8 cellular contexts compared by ENCODE assay signal in genomic region chr4:7043521-7044414, GRCh38. TPM values are rescaled to one million over a fixed set of nuclear protein-coding genes. Genes with fewer than 3 reads are reported as not detected.
DNase-seq lines count a peak whose midpoint lies in the region; ATAC-seq and TF ChIP-seq lines count a peak whose summit lies in the region.

No MANE protein-coding gene starts in this region.

- H3K27ac ChIP-seq in OCI-LY3 (ENCODE audit: low read length) (peak overlapping the region; percentile 59), fibroblast of lung (ENCODE audit: insufficient read depth, low read length) (peak overlapping the region; percentile 77), vagina (peak overlapping the region; percentile 82)

- H3K4me2 ChIP-seq in OCI-LY3 (ENCODE audit: low read length) = peak overlapping the region; percentile 83
- peak overlapping the region; percentile 74 for H3K4me2 ChIP-seq in fibroblast of lung (ENCODE audit: extremely low read depth, insufficient read depth, low read length)

- intact Hi-C loops in vagina (cut with DNase I) = loop anchor here (2.0 kb wide), 1 partner anchor 25 kb away; the partner anchor contains the start of gene GRPEL1

- H3K4me3 ChIP-seq in OCI-LY3 (ENCODE audit: low read length) (peak overlapping the region; percentile 99), fibroblast of lung (replicated peaks in 1 of 4; ENCODE audit: control extremely low read depth in 1 of 4, insufficient read depth in 1 of 4, low read depth in 3 of 4, low read length in 4 of 4) (peak overlapping the region; percentile 70 to 91 (median 88)), vagina (peak overlapping the region; percentile 82 to 100)

- peaks cover 10% of the 10 kb centered on the region for H3K36me3 ChIP-seq in OCI-LY3 (replicated peaks; ENCODE audit: low read depth, low read length)
- no peaks in the 10 kb centered on the region for H3K36me3 ChIP-seq in fibroblast of lung (ENCODE audit: control insufficient read depth, insufficient read depth, low read length)
- H3K36me3 ChIP-seq in vagina = no peaks in the 10 kb centered on the region

- H3K9me3 ChIP-seq in OCI-LY3 (ENCODE audit: insufficient read depth, low read length) (no peaks in the 10 kb centered on the region), fibroblast of lung (ENCODE audit: control insufficient read depth, insufficient read depth, low read depth, low read length) (no peaks in the 10 kb centered on the region), vagina (no peaks in the 10 kb centered on the region)

- ATAC-seq in HG02759 (IDR thresholded peaks at IDR 0.05; ENCODE audit: unreplicated experiment) (peak; percentile 30), omental fat pad (ENCODE audit: low FRiP score) (peak; percentile 13)

- peak; percentile 56 for DNase-seq in DMS 273 (lab: John Stamatoyannopoulos, UW; ENCODE audit: unreplicated experiment)
- DNase-seq in DMS 273 treated with DMSO at 0.1 percent for 48 hours (lab: John Stamatoyannopoulos, UW) = no peak
- peak; percentile 33 for DNase-seq in activated T-helper 1 cell treated with Interleukin-2 at 50 U/mL for 16 hours (ENCODE audit: low read depth)
- DNase-seq in fibroblast of lung (ENCODE audit: low read depth in 2 of 2) = peak; percentile 46 to 48
- DNase-seq in omental fat pad (ENCODE audit: low spot score) = no peak
- no peak for DNase-seq in vagina (ENCODE audit: extremely low spot score in 2 of 2)

- peaks cover 52% of the 10 kb centered on the region for H3K79me2 ChIP-seq in OCI-LY3 (ENCODE audit: low read length)
- peaks cover 46% of the 10 kb centered on the region for H3K79me2 ChIP-seq in fibroblast of lung (ENCODE audit: control insufficient read depth, insufficient read depth, low read length)

- H3K4me1 ChIP-seq in OCI-LY3 (ENCODE audit: low read length) (peaks cover 22% of the 10 kb centered on the region), fibroblast of lung (ENCODE audit: control insufficient read depth, extremely low read depth, insufficient read depth, low read length) (peaks cover 12% of the 10 kb centered on the region), vagina (peaks cover 57% of the 10 kb centered on the region)

- TF ChIP-seq POLR2A in vagina (IDR thresholded peaks at IDR 0.05) = no peak

- peak overlapping the region; percentile 90 for H2AFZ ChIP-seq in OCI-LY3 (ENCODE audit: low read depth, low read length)
- H2AFZ ChIP-seq in fibroblast of lung (ENCODE audit: low read length) = peak overlapping the region; percentile 80

- TF ChIP-seq CTCF in OCI-LY3 (IDR thresholded peaks at IDR 0.05; ENCODE audit: low read depth, low read length) (no peak), fibroblast of lung (conservative IDR thresholded peaks at IDR 0.05 in 1 of 2, IDR thresholded peaks at IDR 0.05 in 1 of 2; ENCODE audit: low read depth in 1 of 2, low read length in 2 of 2) (no peak), omental fat pad (IDR thresholded peaks at IDR 0.05) (no peak), vagina (IDR thresholded peaks at IDR 0.05) (no peak)

- H3K9ac ChIP-seq in OCI-LY3 (ENCODE audit: low read length) (peak overlapping the region; percentile 97), fibroblast of lung (ENCODE audit: insufficient read depth, low read length) (peak overlapping the region; percentile 90)

- H3K27me3 ChIP-seq in OCI-LY3 (ENCODE audit: low read depth, low read length) (no peaks in the 10 kb centered on the region), fibroblast of lung (ENCODE audit: control insufficient read depth, insufficient read depth, low read length) (no peaks in the 10 kb centered on the region), vagina (no peaks in the 10 kb centered on the region)

- H4K20me1 ChIP-seq in OCI-LY3 (ENCODE audit: insufficient read depth, low read length) (peaks cover 34% of the 10 kb centered on the region), fibroblast of lung (ENCODE audit: control insufficient read depth, extremely low read depth, insufficient read depth, low read length) (no peaks in the 10 kb centered on the region)

RNA-seq across cellular contexts. Expression of gene TADA2B, which starts 0.6 kb away (rescaled TPM):
- total RNA-seq in fibroblast of lung (10.0 and 12.6 TPM in 2 replicates), omental fat pad (10 to 100 TPM; 12.2 to 20.5 (median 16.5) TPM), vagina (12.0 TPM)
- 8.0 and 8.5 TPM in 2 replicates for polyA plus RNA-seq in fibroblast of lung
- 11.4 and 12.8 TPM in 2 replicates for polyA plus RNA-seq in fibroblast of lung (2012)
- polyA minus RNA-seq in fibroblast of lung (ENCODE audit: low replicate concordance) = 8.7 and 10.4 TPM in 2 replicates

RNA-seq across cellular contexts. Expression of gene GRPEL1, which starts 24.1 kb away (rescaled TPM):
- total RNA-seq in fibroblast of lung (16.3 and 20.8 TPM in 2 replicates), omental fat pad (10 to 100 TPM; 25.4 to 62.1 (median 33.8) TPM), vagina (11.0 TPM)
- 42.7 and 49.1 TPM in 2 replicates for polyA plus RNA-seq in fibroblast of lung
- 39.1 and 45.2 TPM in 2 replicates for polyA plus RNA-seq in fibroblast of lung (2012)
- 6.6 and 6.7 TPM in 2 replicates for polyA minus RNA-seq in fibroblast of lung (ENCODE audit: low replicate concordance)

Comparison
In these comparisons a context has a peak if more than half of its experiments do, and no peak if none do; other contexts are left out.
1. DNase-seq: peak in DMS 273 (single experiment), activated T-helper 1 cell treated with Interleukin-2 at 50 U/mL for 16 hours (single experiment) and fibroblast of lung (2 of 2); none in DMS 273 treated with DMSO at 0.1 percent for 48 hours (single experiment), omental fat pad (single experiment) and vagina (0 of 2).
2. Peak in every context shown above with its lines, with median percentiles within 50 percentile points of each other: H3K27ac ChIP-seq and H3K4me3 ChIP-seq.